Comparison of ENCODE assay signal across 8 cellular contexts in the genomic region with DNA sequence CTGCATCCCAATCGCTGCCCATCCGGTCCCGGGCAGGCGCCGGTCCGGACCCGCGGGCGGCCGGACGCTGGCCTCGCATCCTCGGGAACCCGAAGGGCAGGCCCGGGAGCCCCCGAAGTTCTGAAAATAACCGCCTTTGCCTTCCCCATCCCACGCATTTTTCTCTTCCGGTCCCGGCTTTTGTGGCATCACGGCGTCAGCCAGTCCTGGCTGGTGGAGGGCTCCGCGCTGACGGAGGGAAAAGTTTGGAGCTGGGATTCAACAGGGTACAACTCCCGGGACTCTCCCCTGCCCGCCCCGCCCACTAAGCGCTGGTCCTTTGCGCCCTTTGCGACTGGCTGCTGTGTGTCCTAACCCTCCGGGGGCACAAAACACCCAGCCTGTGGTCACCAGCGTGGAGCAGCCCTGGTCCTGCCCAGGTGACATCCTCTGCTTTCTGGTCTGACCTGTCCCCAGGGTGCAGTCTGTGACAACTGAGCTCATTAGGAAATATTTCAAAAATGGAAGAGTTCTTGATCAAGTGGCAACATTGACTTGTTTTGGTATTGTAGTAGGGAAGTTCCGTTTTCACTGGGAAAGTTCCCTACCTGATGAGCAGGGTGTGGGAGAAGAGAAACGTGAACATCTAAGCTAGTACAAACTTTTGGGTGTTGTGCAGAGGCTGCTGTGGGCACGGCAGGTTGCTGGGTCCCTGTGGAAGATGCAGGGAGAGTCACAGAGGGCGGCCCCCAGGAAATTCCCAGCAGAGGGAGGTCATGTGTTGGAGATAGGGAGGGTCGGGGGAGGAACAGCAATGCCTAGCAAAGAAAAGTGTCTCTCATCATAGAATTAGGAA. TPM values are rescaled to one million over a fixed set of nuclear protein-coding genes. Genes with fewer than 3 reads are reported as not detected.
DNase-seq lines count a peak whose midpoint lies in the region; ATAC-seq and TF ChIP-seq lines count a peak whose summit lies in the region.

No MANE protein-coding gene starts in this region.

- intact Hi-C loops in left lung (cut with DNase I) (no loop called here), testis (cut with DNase I; ENCODE audit: low total_unique reads) (no loop called here)

- H3K36me3 ChIP-seq in left lung (no peaks in the 10 kb centered on the region), testis (ENCODE audit: low read depth, missing control alignments) (no peaks in the 10 kb centered on the region)

- H3K9me3 ChIP-seq in left lung = no peaks in the 10 kb centered on the region
- H3K9me3 ChIP-seq in testis = no peaks in the 10 kb centered on the region

- H3K4me3 ChIP-seq in LNCaP clone FGC (ENCODE audit: low read depth, low read length) = peak overlapping the region; percentile 52
- H3K4me3 ChIP-seq in left lung = peak overlapping the region; percentile 38 to 41
- peak overlapping the region; percentile 61 to 68 for H3K4me3 ChIP-seq in testis

- DNase-seq in COR-L47 (lab: John Stamatoyannopoulos, UW) (peak; percentile 12), LNCaP clone FGC (ENCODE audit: low read depth) (no peak), cerebellar cortex (ENCODE audit: low spot score) (peak; percentile 17), left lung (peak in 1 of 2 donors; percentile 77), testis (peak; percentile 86)

- TF ChIP-seq CTCF in LNCaP clone FGC (IDR thresholded peaks at IDR 0.05; ENCODE audit: control insufficient read depth, extremely low read depth, insufficient read depth) (no peak), left lung (IDR thresholded peaks at IDR 0.05) (no peak), testis (IDR thresholded peaks at IDR 0.05) (no peak)

- ATAC-seq in left lung (peak; percentile 16), HG02852 (IDR thresholded peaks at IDR 0.05; ENCODE audit: unreplicated experiment) (no peak), HG02973 (IDR thresholded peaks at IDR 0.05; ENCODE audit: unreplicated experiment) (no peak), HG03521 (IDR thresholded peaks at IDR 0.05; ENCODE audit: unreplicated experiment) (no peak)

- H3K4me1 ChIP-seq in left lung = peaks cover 0 to 11% of the 10 kb centered on the region in 2 donors
- peaks cover 4% of the 10 kb centered on the region for H3K4me1 ChIP-seq in testis

- WGBS in testis, 2 donors = 6 to 7% methylated on average over 28 to 33 of the region's 38 CpGs

- H3K27ac ChIP-seq in left lung = no peak overlapping the region
- peak overlapping the region; percentile 37 to 83 for H3K27ac ChIP-seq in testis

- H3K27me3 ChIP-seq in left lung (peaks cover 6 to 75% of the 10 kb centered on the region in 2 donors), testis (no peaks in the 10 kb centered on the region)

- TF ChIP-seq POLR2A in testis (IDR thresholded peaks at IDR 0.05) = no peak

RNA-seq across cellular contexts. Expression of gene ARNT2, which starts 0.8 kb away (rescaled TPM):
- total RNA-seq in left lung (1 to 10 TPM; 9.7 to 9.9 TPM), testis (10 to 100 TPM; 50.2 to 58.7 TPM)
- 34.3 TPM for polyA plus RNA-seq in testis (ENCODE audit: insufficient read depth, low read depth, low replicate concordance)

Comparison
In these comparisons a context has a peak if more than half of its experiments do, and no peak if none do; other contexts are left out.
1. H3K27ac ChIP-seq: peak in testis (2 of 2); none in left lung (0 of 2).
2. RNA of gene ARNT2, which starts 0.8 kb away (total RNA-seq): 50.2 to 58.7 TPM in testis; 9.7 to 9.9 TPM in left lung; every median in the first group is over 4 times any median in the second.
3. Peak in every context shown above with its lines, with median percentiles within 50 percentile points of each other: H3K4me3 ChIP-seq.